In genomic region chr6:27332692-27333641, GRCh38 we compare ENCODE assay signal across 1 cellular context.
TF ChIP-seq lines count a peak whose summit lies in the region.

No MANE protein-coding gene starts in this region.

TF ChIP-seq in K562, 482 proteins besides CTCF, POLR2A, EP300 and RAD21 (continued from another document and continues in another):
- no peak; the same call in 1 of the 2 replicates for TF ChIP-seq MGA (IDR thresholded peaks at IDR 0.05)
- TF ChIP-seq CBX3 (IDR thresholded peaks at IDR 0.05; ENCODE audit: borderline replicate concordance in 1 of 2, low read length in 2 of 2): no peak; a peak in 1 of 3 replicates
- peak; percentile 86 for TF ChIP-seq MIER1 (IDR thresholded peaks at IDR 0.05; ENCODE audit: low read depth)
- TF ChIP-seq BDP1 (IDR thresholded peaks at IDR 0.05; ENCODE audit: insufficient read depth, insufficient read length): peak; percentile 70
- TF ChIP-seq ZNF347 (CRISPR knock-in tag; IDR thresholded peaks at IDR 0.05; ENCODE audit: low read depth): no peak
- no peak for TF ChIP-seq NFE2 (IDR thresholded peaks at IDR 0.05; ENCODE audit: low read depth)
- no peak for TF ChIP-seq PHB (CRISPR knock-in tag; IDR thresholded peaks at IDR 0.05)
- 0 out of 2 replicates have a peak, but pooled peaks have one; percentile 62 for TF ChIP-seq ZSCAN32 (CRISPR knock-in tag; IDR thresholded peaks at IDR 0.05)
- no peak for TF ChIP-seq ZNF134 (CRISPR knock-in tag; conservative IDR thresholded peaks at IDR 0.05)
- TF ChIP-seq THAP12 (CRISPR knock-in tag; IDR thresholded peaks at IDR 0.05): no peak
- no peak for TF ChIP-seq RBM39 (optimal IDR thresholded peaks at IDR 0.05; ENCODE audit: low read depth, low read length)
- peak; percentile 86; the same call in 1 of the 2 replicates for TF ChIP-seq SP1 (CRISPR knock-in tag; IDR thresholded peaks at IDR 0.05)
- TF ChIP-seq PCBP2 (IDR thresholded peaks at IDR 0.05; ENCODE audit: low read depth, low read length, poor library complexity, severe bottlenecking): no peak
- no peak for TF ChIP-seq MXD1 (CRISPR knock-in tag; IDR thresholded peaks at IDR 0.05; ENCODE audit: borderline replicate concordance, poor library complexity, severe bottlenecking)
- no peak for TF ChIP-seq ZBTB12 (CRISPR knock-in tag; IDR thresholded peaks at IDR 0.05)
- TF ChIP-seq HCFC1 (IDR thresholded peaks at IDR 0.05; ENCODE audit: low read depth, low read length): 0 out of 2 replicates have a peak, but pooled peaks have one; percentile 18
- TF ChIP-seq CLOCK (CRISPR knock-in tag; IDR thresholded peaks at IDR 0.05; ENCODE audit: borderline replicate concordance): no peak
- TF ChIP-seq FOXK2 (conservative IDR thresholded peaks at IDR 0.05 in 1 of 2, IDR thresholded peaks at IDR 0.05 in 1 of 2; ENCODE audit: low read depth in 2 of 2): peak; percentile 27 to 74; a peak in 2 of 4 replicates
- TF ChIP-seq IRF9 (tag; IDR thresholded peaks at IDR 0.05): 0 out of 2 replicates have a peak, but pooled peaks have one; percentile 12
- TF ChIP-seq MAX (CRISPR knock-in tag; IDR thresholded peaks at IDR 0.05): no peak
- TF ChIP-seq TOE1 (IDR thresholded peaks at IDR 0.05; ENCODE audit: borderline replicate concordance): peak; percentile 17
- TF ChIP-seq TOE1 (CRISPR knock-in tag; IDR thresholded peaks at IDR 0.05; ENCODE audit: borderline replicate concordance, low read depth): no peak
- 0 out of 6 replicates have a peak, but pooled peaks of 1 of the 3 experiments have one; percentile 45 for TF ChIP-seq ZBTB11 (CRISPR knock-in tag; IDR thresholded peaks at IDR 0.05)
